In the genomic region with DNA sequence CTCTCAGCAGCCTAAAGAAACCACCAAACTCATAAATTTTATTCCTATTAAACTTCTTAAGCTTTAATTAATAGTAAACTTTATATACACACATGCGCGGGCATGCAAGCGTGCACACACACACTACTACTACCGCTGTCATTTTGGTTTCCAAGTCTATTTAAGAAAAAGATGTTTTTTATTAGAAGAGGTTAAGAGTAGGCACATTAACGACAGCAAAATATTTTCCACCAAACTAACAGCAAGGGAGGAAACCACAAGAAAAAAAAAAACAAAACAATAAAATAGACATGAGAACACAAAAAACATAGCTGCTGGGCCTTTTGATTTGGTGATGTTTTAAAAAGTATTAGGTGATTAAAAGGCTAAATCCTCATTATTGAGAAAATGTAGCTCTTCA, we compare ENCODE assay signal across 17 cellular contexts. TPM values are rescaled to one million over a fixed set of nuclear protein-coding genes. Genes with fewer than 3 reads are reported as not detected.
DNase-seq lines count a peak whose midpoint lies in the region; ATAC-seq, FAIRE-seq and TF ChIP-seq lines count a peak whose summit lies in the region.
"Had no signal": no experiment of that assay in that cellular context is flagged by ENCODE, and none has a peak within 500 bp of the region (broad histone marks: within the 10 kb centered on the region; RNA-seq: fewer than 3 reads in every experiment).

No MANE protein-coding gene starts in this region.

- peak; percentile 13 for FAIRE-seq in kidney (lab: Jason Lieb, UNC)

- no peak for TF ChIP-seq POLR2A in uterus (IDR thresholded peaks at IDR 0.05)

- DNase-seq in AG09309 (ENCODE audit: low read depth) (peak; percentile 24), T-helper 17 cell (no peak), kidney (no peak), DMS114 treated with DMSO at 0.1 percent for 48 hours (lab: John Stamatoyannopoulos, UW; ENCODE audit: unreplicated experiment) (no peak), uterus (no peak)
- DNase-seq in CD4-positive, alpha-beta T cell: no peak
- DNase-seq: Caco-2; KBM-7; left cardiac atrium; NCI-H1694; NCI-H524 treated with DMSO at 0.1 percent for 48 hours; Peyer's patch; retina; stimulated activated CD4-positive, alpha-beta T cell treated with anti-CD3 and anti-CD28 coated beads, Interleukin-4, amount 100 ng/mL, for 1 hour had no signal

- H3K9me3 ChIP-seq in CD4-positive, alpha-beta T cell (ENCODE audit: control insufficient read depth, low read length): no peaks in the 10 kb centered on the region
- no peaks in the 10 kb centered on the region for H3K9me3 ChIP-seq in T-helper 17 cell (ENCODE audit: control insufficient read depth, low read length, poor library complexity, severe bottlenecking)
- no peaks in the 10 kb centered on the region for H3K9me3 ChIP-seq in kidney (ENCODE audit: control insufficient read depth in 1 of 2, low read length in 2 of 2)
- H3K9me3 ChIP-seq in uterus: no peaks in the 10 kb centered on the region
- H3K9me3 ChIP-seq: Caco-2, Peyer's patch had no signal

- no peak overlapping the region for H3K9ac ChIP-seq in kidney (ENCODE audit: low read length in 2 of 2)

- peak overlapping the region; percentile 69 for H3K4me3 Mint-ChIP-seq in CD4-positive, alpha-beta T cell
- H3K4me3 Mint-ChIP-seq in T-helper 17 cell: no peak overlapping the region
- H3K4me3 Mint-ChIP-seq: GM23338 had no signal

- POLR2A ChIA-PET in CD4-positive, alpha-beta T cell (lab: Charles Lee): interaction anchor here (0.8 to 4.0 kb wide), 5 partner anchors 56 to 340 kb away, joined by 3 to 15 read pairs (median 7); no protein-coding TSS in a partner anchor

- TF ChIP-seq CTCF in AG09309 (IDR thresholded peaks at IDR 0.05; ENCODE audit: control insufficient read depth, insufficient read depth, low read depth, low read length, missing control alignments) (no peak), kidney (IDR thresholded peaks at IDR 0.05; ENCODE audit: borderline replicate concordance, extremely low read depth, insufficient read depth) (no peak), uterus (IDR thresholded peaks at IDR 0.05) (no peak)
- no peak for TF ChIP-seq CTCF in CD4-positive, alpha-beta T cell (IDR thresholded peaks at IDR 0.05)

- ATAC-seq in CD4-positive, alpha-beta T cell (ENCODE audit: poor library complexity): peak; percentile 49
- peak; percentile 47 for ATAC-seq in T-helper 17 cell
- no peak for ATAC-seq in GM18502 (IDR thresholded peaks at IDR 0.05; ENCODE audit: poor library complexity, unreplicated experiment)
- ATAC-seq in GM19467 (IDR thresholded peaks at IDR 0.05; ENCODE audit: unreplicated experiment): no peak
- ATAC-seq: GM23338, left cardiac atrium had no signal

- H3K4me1 ChIP-seq in kidney (ENCODE audit: control insufficient read depth in 1 of 2, insufficient read depth in 1 of 2, low read depth in 1 of 2, low read length in 2 of 2) (no peaks in the 10 kb centered on the region), uterus (no peaks in the 10 kb centered on the region)

- peak overlapping the region; percentile 79 for H3K27ac Mint-ChIP-seq in CD4-positive, alpha-beta T cell
- peak overlapping the region; percentile 66 for H3K27ac Mint-ChIP-seq in T-helper 17 cell
- H3K27ac Mint-ChIP-seq: GM23338 had no signal

- CTCF ChIA-PET in CD4-positive, alpha-beta T cell (lab: Charles Lee): interaction anchor here (1.5 to 2.7 kb wide), 2 partner anchors 193 to 202 kb away, joined by 3 to 17 read pairs; no protein-coding TSS in a partner anchor

- H3K9me3 Mint-ChIP-seq in CD4-positive, alpha-beta T cell: no peaks in the 10 kb centered on the region
- H3K9me3 Mint-ChIP-seq: GM23338 had no signal

- H3K4me1 Mint-ChIP-seq in CD4-positive, alpha-beta T cell (ENCODE audit: low read depth): peaks cover 68% of the 10 kb centered on the region
- peaks cover 14% of the 10 kb centered on the region for H3K4me1 Mint-ChIP-seq in T-helper 17 cell

- H3K27me3 Mint-ChIP-seq in CD4-positive, alpha-beta T cell: no peaks in the 10 kb centered on the region
- no peaks in the 10 kb centered on the region for H3K27me3 Mint-ChIP-seq in T-helper 17 cell

- no peaks in the 10 kb centered on the region for H3K36me3 Mint-ChIP-seq in CD4-positive, alpha-beta T cell (ENCODE audit: low read depth)
- H3K36me3 Mint-ChIP-seq in T-helper 17 cell (ENCODE audit: low read depth): peaks cover 3% of the 10 kb centered on the region

- H3K27me3 ChIP-seq in CD4-positive, alpha-beta T cell (ENCODE audit: control insufficient read depth, insufficient read depth, low read length): no peaks in the 10 kb centered on the region
- no peaks in the 10 kb centered on the region for H3K27me3 ChIP-seq in uterus
- H3K27me3 ChIP-seq: Peyer's patch had no signal

- H3K36me3 ChIP-seq in kidney (ENCODE audit: control insufficient read depth in 1 of 2, insufficient read depth in 2 of 2, low read length in 2 of 2): no peaks in the 10 kb centered on the region
- no peaks in the 10 kb centered on the region for H3K36me3 ChIP-seq in uterus
- H3K36me3 ChIP-seq: Peyer's patch had no signal

- intact Hi-C loops in CD4-positive, alpha-beta T cell (cut with DNase I, micrococcal nuclease): loop anchor here (5.0 to 10.0 kb wide), 2 partner anchors 55 to 58 kb away; no protein-coding TSS in a partner anchor
- intact Hi-C loops in kidney (cut with DNase I): no loop called here
- intact Hi-C loops in uterus (cut with DNase I; ENCODE audit: low total_unique reads): loop anchor here (10.0 kb wide), 1 partner anchor 205 kb away; no protein-coding TSS in a partner anchor

- H3K27ac ChIP-seq in CD4-positive, alpha-beta T cell (ENCODE audit: low read depth, low read length): no peak overlapping the region
- H3K27ac ChIP-seq in kidney (ENCODE audit: low read depth in 2 of 2, low read length in 2 of 2) (no peak overlapping the region), uterus (peak overlapping the region in 1 of 2 donors; percentile 65)
- H3K27ac ChIP-seq: Peyer's patch had no signal

- H3K4me3 ChIP-seq in AG09309 (ENCODE audit: control insufficient read depth, low read depth, low read length): no peak overlapping the region
- H3K4me3 ChIP-seq in kidney (ENCODE audit: low read length in 2 of 2): no peak overlapping the region
- no peak overlapping the region for H3K4me3 ChIP-seq in uterus
- H3K4me3 ChIP-seq: GM23338, Peyer's patch had no signal

RNA-seq across cellular contexts. Expression of a gene that starts 28.6 kb away (rescaled TPM):
- 1 to 10 TPM; 3.7 to 3.9 TPM for total RNA-seq in CD4-positive, alpha-beta T cell
- total RNA-seq in T-helper 17 cell (1 to 10 TPM; 3.8 to 8.1 TPM), kidney (1.6 TPM), uterus (10 to 100 TPM in 1 of 4 donors, not detected in 3; 12.0 TPM)
- polyA plus RNA-seq in kidney (ENCODE audit: insufficient read depth, low read depth, low replicate concordance): 0.24 TPM

Comparison
In these comparisons a context has a peak if more than half of its experiments do, and no peak if none do; other contexts are left out.
1. ATAC-seq: peak in CD4-positive, alpha-beta T cell (single experiment) and T-helper 17 cell (single experiment); none in GM18502 (single experiment) and GM19467 (single experiment).